ENCODE assay signal across 8 cellular contexts in genomic region chr12:7219599-7220243, GRCh38. TPM values are rescaled to one million over a fixed set of nuclear protein-coding genes. Genes with fewer than 3 reads are reported as not detected.
A peak's percentile ranks its signal among the peaks of the same experiment; 100 is the strongest.
DNase-seq lines count a peak whose midpoint lies in the region; ATAC-seq and TF ChIP-seq lines count a peak whose summit lies in the region.

No MANE protein-coding gene starts in this region.

- POLR2A ChIA-PET in AG04450 (lab: Yijun Ruan, JAX) = no interaction called here

- ATAC-seq in left lobe of liver (peak; percentile 98), HG03280 (IDR thresholded peaks at IDR 0.05; ENCODE audit: unreplicated experiment) (no peak)

- TF ChIP-seq CTCF in AG04450 (IDR thresholded peaks at IDR 0.05; ENCODE audit: low read depth, low read length) = peak; percentile 94
- peak; percentile 86 for TF ChIP-seq CTCF in GM20000 (IDR thresholded peaks at IDR 0.05; ENCODE audit: extremely low read depth, missing control alignments)

- DNase-seq in AG04450 (ENCODE audit: low read depth, low spot score) = peak; percentile 33
- peak; percentile 57 for DNase-seq in GM20000 (ENCODE audit: low spot score)
- DNase-seq in NCI-H226 = peak; percentile 35
- peak; percentile 53 for DNase-seq in activated CD4-positive, alpha-beta T cell treated with anti-CD3 and anti-CD28 coated beads for 1 hour
- DNase-seq in cerebellum (ENCODE audit: low spot score) = peak; percentile 49
- DNase-seq in left lobe of liver (ENCODE audit: low spot score) = peak; percentile 63
- DNase-seq in stimulated activated CD4-positive, alpha-beta T cell treated with anti-CD3 and anti-CD28 coated beads, Interleukin-4, amount 100 ng/mL, for 24 hours = peak; percentile 79

- CTCF ChIA-PET in AG04450 (lab: Charles Lee) = interaction anchor here (0.6 to 4.0 kb wide), 22 partner anchors 8 to 582 kb away, joined by 3 to 96 read pairs (median 4); no protein-coding TSS in a partner anchor

- H3K9me3 ChIP-seq in AG04450 (ENCODE audit: control insufficient read depth, insufficient read depth, low read length) = no peaks in the 10 kb centered on the region

- H3K27ac ChIP-seq in AG04450 (ENCODE audit: low read depth, low read length) = no peak overlapping the region

- peaks cover 4% of the 10 kb centered on the region for H3K27me3 ChIP-seq in AG04450 (ENCODE audit: control insufficient read depth, insufficient read depth, low read length)

- H3K4me3 ChIP-seq in AG04450 (ENCODE audit: low read depth, low read length) = no peak overlapping the region

RNA-seq across cellular contexts. Expression of gene PEX5, which starts 30.2 kb away (rescaled TPM):
- polyA plus RNA-seq in AG04450 (2011; rRNA removed) = 13.8 and 15.5 TPM in 2 replicates
- polyA minus RNA-seq in AG04450 (2011; rRNA and poly(A)+ RNA removed) = 22.7 and 25.2 TPM in 2 replicates
- total RNA-seq in cerebellum (40.7 TPM), left lobe of liver (49.9 TPM)
